2 cellular contexts compared by ENCODE assay signal in genomic region chr11:99791354-99791753, GRCh38.
TF ChIP-seq lines count a peak whose summit lies in the region.

No MANE protein-coding gene starts in this region.

TF ChIP-seq in HepG2, 621 proteins besides CTCF, POLR2A, EP300 and RAD21 (continued from another document):
- TF ChIP-seq GPBP1L1 (CRISPR knock-in tag; IDR thresholded peaks at IDR 0.05) = no peak

TF ChIP-seq in GM23338, 12 proteins besides CTCF, POLR2A, EP300 and RAD21 (continued from another document):
- TF ChIP-seq ZNF462 (CRISPR knock-in tag; IDR thresholded peaks at IDR 0.05) = no peak
- TF ChIP-seq NANOG (IDR thresholded peaks at IDR 0.05; ENCODE audit: borderline replicate concordance) = no peak
